In the genomic region with DNA sequence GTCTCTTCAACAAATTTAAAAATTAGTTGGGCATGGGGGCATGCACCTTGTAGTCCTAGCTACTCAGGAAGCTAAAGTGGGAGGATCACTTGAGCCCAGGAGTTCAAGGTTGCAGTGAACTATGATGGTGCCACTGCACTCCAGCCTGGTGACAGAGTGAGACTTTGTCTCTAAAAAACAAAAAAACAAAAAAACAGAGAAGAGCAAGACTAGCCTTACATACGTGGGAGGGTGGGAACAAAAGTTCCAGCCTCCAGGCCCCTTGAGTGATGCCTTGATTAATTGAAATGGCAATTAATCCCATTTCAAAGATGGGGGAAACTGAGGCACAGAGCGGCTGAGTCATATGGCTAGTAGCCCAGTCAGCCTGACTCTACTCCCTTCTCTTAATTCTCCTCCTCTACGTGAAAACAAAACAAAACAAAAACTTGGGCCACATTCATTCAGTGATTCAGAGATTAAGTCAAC, we compare ENCODE assay signal across 18 cellular contexts. TPM values are rescaled to one million over a fixed set of nuclear protein-coding genes. Genes with fewer than 3 reads are reported as not detected.
DNase-seq lines count a peak whose midpoint lies in the region; TF ChIP-seq lines count a peak whose summit lies in the region.
"Had no signal": no experiment of that assay in that cellular context is flagged by ENCODE, and none has a peak within 500 bp of the region (broad histone marks: within the 10 kb centered on the region; RNA-seq: fewer than 3 reads in every experiment).

No MANE protein-coding gene starts in this region.

- no peak overlapping the region for H3K4me3 ChIP-seq in suprapubic skin
- no peak overlapping the region for H3K4me3 ChIP-seq in hepatocyte
- H3K4me3 ChIP-seq: K562 had no signal

- H3K36me3 ChIP-seq in suprapubic skin: no peaks in the 10 kb centered on the region
- H3K36me3 ChIP-seq in hepatocyte (replicated peaks; ENCODE audit: insufficient read depth, low read depth): no peaks in the 10 kb centered on the region

- peak overlapping the region; percentile 72 for H3K27ac Mint-ChIP-seq in Calu3 (ENCODE audit: unreplicated experiment)

- DNase-seq in Calu3: no peak
- peak; percentile 10 for DNase-seq in RWPE1 (ENCODE audit: low spot score)
- peak; percentile 29 for DNase-seq in kidney glomerular epithelial cell (lab: John Stamatoyannopoulos, UW)
- DNase-seq in suprapubic skin (ENCODE audit: low spot score in 2 of 2): no peak
- DNase-seq in hepatocyte (ENCODE audit: low spot score): no peak
- DNase-seq in NCI-H526 treated with DMSO at 0.1 percent for 48 hours (lab: John Stamatoyannopoulos, UW): no peak
- no peak for DNase-seq in activated CD4-positive, alpha-beta T cell treated with anti-CD3 and anti-CD28 coated beads, Interleukin-2, amount 50 U/mL, for 4 hours
- DNase-seq: ACHN; C1 segment of cervical spinal cord; CD8-positive, alpha-beta memory T cell; GF-D8; MM.1S; NCI-H1092; NCI-H1436; NCI-H187 treated with DMSO at 0.1 percent for 48 hours; NCI-H748 treated with DMSO at 0.1 percent for 48 hours; NK-92 treated with Interleukin-12 subunit alpha and Interleukin-12 subunit beta, amount 100 ng/mL, for 24 hours had no signal

- no peaks in the 10 kb centered on the region for H4K20me1 ChIP-seq in hepatocyte (ENCODE audit: insufficient read depth, poor library complexity, severe bottlenecking)

- TF ChIP-seq POLR2A in suprapubic skin (IDR thresholded peaks at IDR 0.05): no peak

- H3K4me2 ChIP-seq in hepatocyte: no peak overlapping the region

- intact Hi-C loops in Calu3 (cut with micrococcal nuclease; ENCODE audit: unreplicated experiment): loop anchor here (5.0 kb wide), 1 partner anchor 113 kb away; no protein-coding TSS in a partner anchor

- peaks cover 6% of the 10 kb centered on the region for H3K79me2 ChIP-seq in hepatocyte

- no peaks in the 10 kb centered on the region for H3K9me3 Mint-ChIP-seq in Calu3 (ENCODE audit: low read depth, unreplicated experiment)
- H3K9me3 Mint-ChIP-seq: CD8-positive, alpha-beta memory T cell had no signal

- peaks cover 14% of the 10 kb centered on the region for H3K27me3 Mint-ChIP-seq in Calu3 (ENCODE audit: unreplicated experiment)

- H3K36me3 Mint-ChIP-seq in Calu3 (ENCODE audit: insufficient read depth, unreplicated experiment): peaks cover 19% of the 10 kb centered on the region
- H3K36me3 Mint-ChIP-seq: CD8-positive, alpha-beta memory T cell had no signal

- POLR2A ChIA-PET in RWPE1 (lab: Yijun Ruan, JAX; ENCODE audit: low non-redundant PET): no interaction called here

- CTCF ChIA-PET in Calu3 (lab: Charles Lee) (interaction anchor here (1.5 kb wide), 1 partner anchor 113 kb away, joined by 6 read pairs; no protein-coding TSS in a partner anchor), RWPE1 (lab: Yijun Ruan, JAX) (no interaction called here)

- no peak for TF ChIP-seq CTCF in Calu3 (IDR thresholded peaks at IDR 0.05; ENCODE audit: unreplicated experiment)
- TF ChIP-seq CTCF in RWPE1 (conservative IDR thresholded peaks at IDR 0.05; ENCODE audit: low read depth): no peak
- TF ChIP-seq CTCF in suprapubic skin (IDR thresholded peaks at IDR 0.05): no peak
- no peak for TF ChIP-seq CTCF in hepatocyte (IDR thresholded peaks at IDR 0.05; ENCODE audit: poor library complexity)

- peaks cover 25% of the 10 kb centered on the region for H3K4me1 ChIP-seq in suprapubic skin
- H3K4me1 ChIP-seq in hepatocyte (ENCODE audit: insufficient read depth): peaks cover 19% of the 10 kb centered on the region

- H3K4me3 Mint-ChIP-seq in Calu3 (ENCODE audit: low read depth, unreplicated experiment): no peak overlapping the region

- H2AFZ ChIP-seq in hepatocyte: no peak overlapping the region

- WGBS in suprapubic skin: 67% methylated on average over 3 of the region's 3 CpGs
- WGBS in hepatocyte (ENCODE audit: low lambda C conversion rate, missing lambda C conversion rate): 67% methylated on average over 3 of the region's 3 CpGs

- BruUV-seq in Calu3 (replicated peaks; lab: Mats Ljungman, UMichigan): no TSS peak

- H3K9me3 ChIP-seq in suprapubic skin (no peaks in the 10 kb centered on the region), hepatocyte (ENCODE audit: low read depth) (no peaks in the 10 kb centered on the region)

- no peak overlapping the region for H3K27ac ChIP-seq in RWPE1
- H3K27ac ChIP-seq in suprapubic skin: peak overlapping the region; percentile 50
- H3K27ac ChIP-seq in hepatocyte: no peak overlapping the region

- peaks cover 29% of the 10 kb centered on the region for H3K4me1 Mint-ChIP-seq in Calu3 (ENCODE audit: low read depth, unreplicated experiment)

- no peaks in the 10 kb centered on the region for H3K9me2 ChIP-seq in hepatocyte (replicated peaks; ENCODE audit: insufficient read depth)

- TF ChIP-seq EP300 in suprapubic skin (IDR thresholded peaks at IDR 0.05): no peak

- H3K27me3 ChIP-seq in suprapubic skin (peaks cover 30% of the 10 kb centered on the region), hepatocyte (peaks cover 9% of the 10 kb centered on the region)

RNA-seq across cellular contexts. Expression of a gene that starts 3.3 kb away (rescaled TPM):
- total RNA-seq in Calu3 (2022) (2.4 and 3.1 TPM in 2 replicates), suprapubic skin (1 to 10 TPM; 3.9 to 8.5 (median 6.6) TPM), hepatocyte (7.4 and 8.5 TPM in 2 replicates)
- polyA plus RNA-seq in hepatocyte: 8.3 and 11.3 TPM in 2 replicates

Comparison
In these comparisons a context has a peak if more than half of its experiments do, and no peak if none do; other contexts are left out.
1. DNase-seq: peak in RWPE1 (single experiment) and kidney glomerular epithelial cell (single experiment); none in Calu3 (single experiment), suprapubic skin (0 of 2), hepatocyte (single experiment), NCI-H526 treated with DMSO at 0.1 percent for 48 hours (single experiment) and activated CD4-positive, alpha-beta T cell treated with anti-CD3 and anti-CD28 coated beads, Interleukin-2, amount 50 U/mL, for 4 hours (0 of 2).